ENCODE assay signal across 1 cellular context in the genomic region with DNA sequence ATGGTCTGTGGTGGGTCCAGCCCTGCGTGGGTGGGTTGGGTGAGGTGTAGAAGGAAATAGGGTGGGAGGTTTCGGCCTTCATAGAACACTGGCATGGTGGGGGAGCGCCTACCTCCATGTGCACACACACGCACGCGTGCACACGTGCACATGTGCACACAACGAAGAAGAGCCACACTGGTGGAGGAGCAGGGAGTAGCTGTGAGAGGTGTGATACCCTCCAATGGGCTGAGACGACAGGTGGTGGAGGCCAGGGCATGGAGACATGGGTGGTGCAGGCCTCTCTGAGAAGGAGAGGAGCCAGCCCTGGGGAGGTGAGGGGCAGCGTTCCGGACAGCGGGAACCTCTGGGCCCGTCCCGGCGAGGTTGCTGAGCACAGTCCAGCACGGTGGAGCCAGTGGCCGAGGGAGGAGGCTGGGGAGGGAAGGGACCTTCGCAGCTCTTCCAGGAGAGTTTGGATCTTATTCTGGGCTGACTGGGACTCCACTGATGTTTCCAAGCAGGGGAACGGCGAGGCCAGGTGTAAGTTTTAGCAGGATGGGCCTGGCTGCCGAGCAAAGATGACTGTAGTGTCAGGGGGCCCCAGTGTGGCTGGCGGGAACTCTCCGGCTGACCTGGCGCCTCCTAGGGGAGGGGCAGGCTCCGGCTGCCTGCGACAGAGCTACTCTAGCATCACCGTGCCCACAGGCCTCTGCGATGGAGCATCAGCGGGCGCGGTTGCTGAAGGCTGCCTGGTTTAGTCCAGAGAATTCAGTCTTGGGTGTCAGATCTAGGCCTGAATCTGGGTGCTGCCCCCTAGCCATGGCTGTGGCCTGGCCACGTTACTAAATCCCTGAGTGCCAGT.
A peak's percentile ranks its signal among the peaks of the same experiment; 100 is the strongest.
TF ChIP-seq lines count a peak whose summit lies in the region.

No MANE protein-coding gene starts in this region.

TF ChIP-seq in HepG2, 621 proteins besides CTCF, POLR2A, EP300 and RAD21:
- TF ChIP-seq RBM22 (optimal IDR thresholded peaks at IDR 0.05; ENCODE audit: low read length) = peak; percentile 64
- TF ChIP-seq, protein P1, sequence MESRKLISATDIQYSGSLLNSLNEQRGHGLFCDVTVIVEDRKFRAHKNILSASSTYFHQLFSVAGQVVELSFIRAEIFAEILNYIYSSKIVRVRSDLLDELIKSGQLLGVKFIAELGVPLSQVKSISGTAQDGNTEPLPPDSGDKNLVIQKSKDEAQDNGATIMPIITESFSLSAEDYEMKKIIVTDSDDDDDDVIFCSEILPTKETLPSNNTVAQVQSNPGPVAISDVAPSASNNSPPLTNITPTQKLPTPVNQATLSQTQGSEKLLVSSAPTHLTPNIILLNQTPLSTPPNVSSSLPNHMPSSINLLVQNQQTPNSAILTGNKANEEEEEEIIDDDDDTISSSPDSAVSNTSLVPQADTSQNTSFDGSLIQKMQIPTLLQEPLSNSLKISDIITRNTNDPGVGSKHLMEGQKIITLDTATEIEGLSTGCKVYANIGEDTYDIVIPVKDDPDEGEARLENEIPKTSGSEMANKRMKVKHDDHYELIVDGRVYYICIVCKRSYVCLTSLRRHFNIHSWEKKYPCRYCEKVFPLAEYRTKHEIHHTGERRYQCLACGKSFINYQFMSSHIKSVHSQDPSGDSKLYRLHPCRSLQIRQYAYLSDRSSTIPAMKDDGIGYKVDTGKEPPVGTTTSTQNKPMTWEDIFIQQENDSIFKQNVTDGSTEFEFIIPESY (CRISPR knock-in tag; IDR thresholded peaks at IDR 0.05) = peak; percentile 77
- TF ChIP-seq ZFP36L2 (CRISPR knock-in tag; IDR thresholded peaks at IDR 0.05) = no peak
- TF ChIP-seq NFATC3 (CRISPR knock-in tag; IDR thresholded peaks at IDR 0.05) = no peak
- TF ChIP-seq AGO2 (optimal IDR thresholded peaks at IDR 0.05; ENCODE audit: low read depth, low read length) = peak; percentile 84
- TF ChIP-seq, protein P2, sequence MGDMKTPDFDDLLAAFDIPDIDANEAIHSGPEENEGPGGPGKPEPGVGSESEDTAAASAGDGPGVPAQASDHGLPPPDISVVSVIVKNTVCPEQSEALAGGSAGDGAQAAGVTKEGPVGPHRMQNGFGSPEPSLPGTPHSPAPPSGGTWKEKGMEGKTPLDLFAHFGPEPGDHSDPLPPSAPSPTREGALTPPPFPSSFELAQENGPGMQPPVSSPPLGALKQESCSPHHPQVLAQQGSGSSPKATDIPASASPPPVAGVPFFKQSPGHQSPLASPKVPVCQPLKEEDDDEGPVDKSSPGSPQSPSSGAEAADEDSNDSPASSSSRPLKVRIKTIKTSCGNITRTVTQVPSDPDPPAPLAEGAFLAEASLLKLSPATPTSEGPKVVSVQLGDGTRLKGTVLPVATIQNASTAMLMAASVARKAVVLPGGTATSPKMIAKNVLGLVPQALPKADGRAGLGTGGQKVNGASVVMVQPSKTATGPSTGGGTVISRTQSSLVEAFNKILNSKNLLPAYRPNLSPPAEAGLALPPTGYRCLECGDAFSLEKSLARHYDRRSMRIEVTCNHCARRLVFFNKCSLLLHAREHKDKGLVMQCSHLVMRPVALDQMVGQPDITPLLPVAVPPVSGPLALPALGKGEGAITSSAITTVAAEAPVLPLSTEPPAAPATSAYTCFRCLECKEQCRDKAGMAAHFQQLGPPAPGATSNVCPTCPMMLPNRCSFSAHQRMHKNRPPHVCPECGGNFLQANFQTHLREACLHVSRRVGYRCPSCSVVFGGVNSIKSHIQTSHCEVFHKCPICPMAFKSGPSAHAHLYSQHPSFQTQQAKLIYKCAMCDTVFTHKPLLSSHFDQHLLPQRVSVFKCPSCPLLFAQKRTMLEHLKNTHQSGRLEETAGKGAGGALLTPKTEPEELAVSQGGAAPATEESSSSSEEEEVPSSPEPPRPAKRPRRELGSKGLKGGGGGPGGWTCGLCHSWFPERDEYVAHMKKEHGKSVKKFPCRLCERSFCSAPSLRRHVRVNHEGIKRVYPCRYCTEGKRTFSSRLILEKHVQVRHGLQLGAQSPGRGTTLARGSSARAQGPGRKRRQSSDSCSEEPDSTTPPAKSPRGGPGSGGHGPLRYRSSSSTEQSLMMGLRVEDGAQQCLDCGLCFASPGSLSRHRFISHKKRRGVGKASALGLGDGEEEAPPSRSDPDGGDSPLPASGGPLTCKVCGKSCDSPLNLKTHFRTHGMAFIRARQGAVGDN (CRISPR knock-in tag; IDR thresholded peaks at IDR 0.05) = peak; percentile 11; the same call in 1 of the 2 replicates
